Comparison of ENCODE assay signal across 8 cellular contexts in the genomic region with DNA sequence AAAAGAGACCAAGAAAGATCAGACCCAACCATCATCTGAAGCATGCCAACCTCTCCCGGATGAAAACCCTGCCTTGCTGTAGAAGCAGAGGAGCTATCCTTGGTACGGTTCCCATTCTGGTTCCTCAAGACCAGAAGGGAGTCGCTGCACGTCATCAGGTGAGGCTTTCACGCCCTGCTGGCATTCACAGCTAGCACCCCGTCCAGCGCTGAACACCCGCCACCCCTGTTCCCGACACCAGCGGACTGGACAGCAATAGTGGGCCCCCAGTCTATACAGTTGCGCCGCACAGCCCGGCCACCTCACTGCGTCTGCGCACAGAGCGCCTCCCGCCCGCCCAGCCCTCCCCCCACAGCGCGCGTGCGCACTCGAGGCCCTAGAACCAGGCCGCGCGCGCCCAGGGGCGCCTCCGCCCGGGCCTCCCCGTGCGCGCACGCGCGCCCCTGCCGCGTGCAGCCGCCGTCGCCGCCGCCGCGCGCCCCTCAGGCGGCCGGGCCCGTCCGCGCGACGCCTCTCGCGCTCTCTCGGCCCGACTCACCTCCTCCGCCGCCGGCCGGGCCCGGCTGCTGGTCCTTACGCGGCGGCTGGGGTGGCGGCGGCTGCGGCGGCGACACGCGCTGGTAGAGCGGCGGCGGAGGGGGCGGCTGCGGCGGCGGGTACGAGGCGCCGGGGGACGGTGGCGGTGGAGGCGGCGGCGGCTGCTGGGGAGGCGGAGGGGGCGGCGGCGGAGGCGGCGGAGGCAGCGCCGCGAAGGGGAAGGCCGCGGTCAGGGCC. TPM values are rescaled to one million over a fixed set of nuclear protein-coding genes. Genes with fewer than 3 reads are reported as not detected.
A peak's percentile ranks its signal among the peaks of the same experiment; 100 is the strongest.
DNase-seq lines count a peak whose midpoint lies in the region; FAIRE-seq lines count a peak whose summit lies in the region.

No MANE protein-coding gene starts in this region.

- DNase-seq in SHP77 (lab: John Stamatoyannopoulos, UW) (peak; percentile 58 to 79), SHP77 treated with DMSO at 0.1 percent for 48 hours (lab: John Stamatoyannopoulos, UW) (no peak), SJCRH30 (peak; percentile 68 to 86), frontal cortex (ENCODE audit: low spot score in 2 of 2) (peak; percentile 84 to 90), neuronal stem cell (ENCODE audit: low spot score) (peak; percentile 80)
- DNase-seq in activated naive CD4-positive, alpha-beta T cell treated with Interleukin-2 at 50 U/mL for 16 hours = peak; percentile 81

- peak overlapping the region; percentile 100 for H2AK5ac ChIP-seq in neuronal stem cell (ENCODE audit: low read depth, low read length)

- H3K27ac ChIP-seq in HUES64 (ENCODE audit: low read depth, low read length) (peak overlapping the region; percentile 100; the same call in 1 of the 2 replicates), SJCRH30 (peak overlapping the region; percentile 85; the same call in 1 of the 2 replicates), neuronal stem cell (replicated peaks; ENCODE audit: low read length) (peak overlapping the region; percentile 99), stomach smooth muscle (ENCODE audit: low read length) (peak overlapping the region; percentile 93)

- peak overlapping the region; percentile 89 for H3K4me2 ChIP-seq in neuronal stem cell (ENCODE audit: insufficient read depth, low read length, poor library complexity, severe bottlenecking)

- H3K9ac ChIP-seq in HUES64 (ENCODE audit: low read depth, low read length) (peak overlapping the region; percentile 98), neuronal stem cell (ENCODE audit: low read depth, low read length, poor library complexity) (peak overlapping the region; percentile 96), stomach smooth muscle (ENCODE audit: low read length in 2 of 2) (peak overlapping the region; percentile 86 to 89)

- H3K4me3 ChIP-seq in HUES64 (ENCODE audit: low read length) (peak overlapping the region; percentile 99), SJCRH30 (peak overlapping the region; percentile 100), neuronal stem cell (ENCODE audit: low read length in 2 of 2) (peak overlapping the region; percentile 89 to 98), stomach smooth muscle (ENCODE audit: low read length in 2 of 2) (peak overlapping the region; percentile 95 to 98)

- no peak overlapping the region for H4K91ac ChIP-seq in neuronal stem cell (ENCODE audit: low read depth, low read length, poor library complexity)

- no peaks in the 10 kb centered on the region for H3K27me3 ChIP-seq in HUES64 (ENCODE audit: insufficient read depth, low read length)
- no peaks in the 10 kb centered on the region for H3K27me3 ChIP-seq in SJCRH30
- no peaks in the 10 kb centered on the region for H3K27me3 ChIP-seq in neuronal stem cell (ENCODE audit: control insufficient read depth in 3 of 3, insufficient read depth in 3 of 3, low read depth in 1 of 3, low read length in 3 of 3)
- no peaks in the 10 kb centered on the region for H3K27me3 ChIP-seq in stomach smooth muscle (ENCODE audit: control insufficient read depth in 1 of 2, insufficient read depth in 2 of 2, low read length in 2 of 2)

- no peak overlapping the region for H3K4ac ChIP-seq in neuronal stem cell (ENCODE audit: low read length)

- H2BK15ac ChIP-seq in neuronal stem cell (ENCODE audit: low read length) = peak overlapping the region; percentile 73

- H2BK12ac ChIP-seq in neuronal stem cell (ENCODE audit: low read length) = no peak overlapping the region

- H3K36me3 ChIP-seq in HUES64 (ENCODE audit: insufficient read depth, low read length) = peaks cover 49% of the 10 kb centered on the region
- peaks cover 49% of the 10 kb centered on the region for H3K36me3 ChIP-seq in SJCRH30
- H3K36me3 ChIP-seq in neuronal stem cell (replicated peaks in 1 of 2; ENCODE audit: control insufficient read depth in 2 of 2, insufficient read depth in 2 of 2, low read length in 2 of 2) = peaks cover 36 to 73% of the 10 kb centered on the region in 2 donors
- H3K36me3 ChIP-seq in stomach smooth muscle (ENCODE audit: control insufficient read depth in 2 of 2, insufficient read depth in 2 of 2, low read length in 2 of 2) = peaks cover 28 to 40% of the 10 kb centered on the region in 2 donors

- H2BK120ac ChIP-seq in neuronal stem cell (ENCODE audit: low read depth, low read length) = peak overlapping the region; percentile 98

- peaks cover 5% of the 10 kb centered on the region for H3K79me1 ChIP-seq in neuronal stem cell (ENCODE audit: low read depth, low read length)

- no peak for FAIRE-seq in frontal cortex (lab: Jason Lieb, UNC)

- peak overlapping the region; percentile 99 for H3K18ac ChIP-seq in neuronal stem cell (ENCODE audit: low read length)

- H2AFZ ChIP-seq in neuronal stem cell (ENCODE audit: low read length) = no peak overlapping the region

- H3K23ac ChIP-seq in neuronal stem cell (ENCODE audit: low read depth, low read length, poor library complexity) = peak overlapping the region; percentile 59

- H3K4me1 ChIP-seq in HUES64 (ENCODE audit: insufficient read depth, low read length) (peaks cover 17% of the 10 kb centered on the region; the same call in 1 of the 2 replicates), SJCRH30 (peaks cover 9% of the 10 kb centered on the region; the same call in 1 of the 2 replicates), neuronal stem cell (ENCODE audit: control insufficient read depth in 2 of 2, insufficient read depth in 1 of 2, low read depth in 1 of 2, low read length in 2 of 2) (peaks cover 5 to 10% of the 10 kb centered on the region in 2 donors), stomach smooth muscle (ENCODE audit: control insufficient read depth, insufficient read depth, low read length) (peaks cover 28% of the 10 kb centered on the region)

- H3K9me3 ChIP-seq in HUES64 (ENCODE audit: insufficient read depth, low read depth, low read length) (no peaks in the 10 kb centered on the region), SJCRH30 (replicated peaks) (no peaks in the 10 kb centered on the region), neuronal stem cell (replicated peaks in 1 of 2; ENCODE audit: control insufficient read depth in 2 of 2, insufficient read depth in 1 of 2, low read depth in 1 of 2, low read length in 2 of 2) (no peaks in the 10 kb centered on the region), stomach smooth muscle (ENCODE audit: control insufficient read depth in 2 of 2, low read length in 2 of 2) (no peaks in the 10 kb centered on the region)

- peak overlapping the region; percentile 90 for H2BK5ac ChIP-seq in neuronal stem cell (ENCODE audit: low read length)

- no peak overlapping the region for H3K14ac ChIP-seq in neuronal stem cell (ENCODE audit: low read length)

- H4K8ac ChIP-seq in neuronal stem cell (ENCODE audit: low read depth, low read length) = no peak overlapping the region

- 1% methylated on average over 98 of the region's 98 CpGs for WGBS in HUES64
- WGBS in neuronal stem cell (ENCODE audit: extremely low coverage in 2 of 2, insufficient read length in 2 of 2, insufficient replicate concordance in 1 of 2), 2 donors = no CpG with 5 or more reads among the region's 98 CpGs

RNA-seq across cellular contexts. Expression of a gene that starts 0.7 kb away (rescaled TPM):
- polyA plus RNA-seq in HUES64 (2013, experiment 1 of 2) = 208 TPM
- polyA plus RNA-seq in HUES64 (2013, experiment 2 of 2) = 212 TPM
- total RNA-seq in SJCRH30 (2014; rRNA removed; shearing (Covaris generic)) = 113 and 117 TPM in 2 replicates
- 62.4 TPM for total RNA-seq in frontal cortex
- 214 TPM for polyA plus RNA-seq in neuronal stem cell (2013, experiment 1 of 2)
- polyA plus RNA-seq in neuronal stem cell (2013, experiment 2 of 2) = 215 TPM

RNA-seq across cellular contexts. Expression of a gene that starts 17.9 kb away (rescaled TPM):
- polyA plus RNA-seq in HUES64 (2013, experiment 1 of 2) = 2.8 TPM
- 2.5 TPM for polyA plus RNA-seq in HUES64 (2013, experiment 2 of 2)
- total RNA-seq in SJCRH30 (2014; rRNA removed; shearing (Covaris generic)) = 7.0 and 8.0 TPM in 2 replicates
- 0.82 TPM for total RNA-seq in frontal cortex
- polyA plus RNA-seq in neuronal stem cell (2013, experiment 1 of 2) = 1.3 TPM
- polyA plus RNA-seq in neuronal stem cell (2013, experiment 2 of 2) = 1.3 TPM

RNA-seq across cellular contexts. Expression of a gene that starts 25.4 kb away (rescaled TPM):
- 14.1 TPM for polyA plus RNA-seq in HUES64 (2013, experiment 1 of 2)
- 16.9 TPM for polyA plus RNA-seq in HUES64 (2013, experiment 2 of 2)
- total RNA-seq in SJCRH30 (2014; rRNA removed; shearing (Covaris generic)) = 8.9 and 9.6 TPM in 2 replicates
- total RNA-seq in frontal cortex = 7.3 TPM
- polyA plus RNA-seq in neuronal stem cell (2013, experiment 1 of 2) = 11.1 TPM
- 11.6 TPM for polyA plus RNA-seq in neuronal stem cell (2013, experiment 2 of 2)

RNA-seq across cellular contexts. Expression of a gene that starts 32.7 kb away (rescaled TPM):
- polyA plus RNA-seq in HUES64 (2013, experiment 1 of 2) = 31.5 TPM
- polyA plus RNA-seq in HUES64 (2013, experiment 2 of 2) = 36.6 TPM
- 25.9 and 26.3 TPM in 2 replicates for total RNA-seq in SJCRH30 (2014; rRNA removed; shearing (Covaris generic))
- 11.8 TPM for total RNA-seq in frontal cortex
- polyA plus RNA-seq in neuronal stem cell (2013, experiment 1 of 2) = 59.7 TPM
- polyA plus RNA-seq in neuronal stem cell (2013, experiment 2 of 2) = 59.7 TPM

RNA-seq across cellular contexts. Expression of a gene that starts 33.7 kb away (rescaled TPM):
- 17.1 TPM for polyA plus RNA-seq in HUES64 (2013, experiment 1 of 2)
- 13.6 TPM for polyA plus RNA-seq in HUES64 (2013, experiment 2 of 2)
- total RNA-seq in SJCRH30 (2014; rRNA removed; shearing (Covaris generic)) = 0.42 and 0.46 TPM in 2 replicates
- 24.9 TPM for total RNA-seq in frontal cortex
- polyA plus RNA-seq in neuronal stem cell (2013, experiment 1 of 2) = 1.3 TPM
- 1.4 TPM for polyA plus RNA-seq in neuronal stem cell (2013, experiment 2 of 2)
